ENCODE assay signal across 9 cellular contexts in genomic region chr9:83965350-83966208, GRCh38. TPM values are rescaled to one million over a fixed set of nuclear protein-coding genes. Genes with fewer than 3 reads are reported as not detected.
DNase-seq lines count a peak whose midpoint lies in the region; ATAC-seq, FAIRE-seq and TF ChIP-seq lines count a peak whose summit lies in the region.
"Had no signal": no experiment of that assay in that cellular context is flagged by ENCODE, and none has a peak within 500 bp of the region (broad histone marks: within the 10 kb centered on the region; RNA-seq: fewer than 3 reads in every experiment).

No MANE protein-coding gene starts in this region.

- no peak overlapping the region for H3K4me3 ChIP-seq in astrocyte (ENCODE audit: insufficient read depth, low read depth, low read length)

- H3K4me2 ChIP-seq in astrocyte (ENCODE audit: low read length), result no peak overlapping the region

- H3K27ac ChIP-seq in astrocyte (ENCODE audit: low read depth, low read length), result no peak overlapping the region

- no peak for TF ChIP-seq CTCF in astrocyte (IDR thresholded peaks at IDR 0.05; ENCODE audit: insufficient read depth, low read depth, low read length)
- no peak for TF ChIP-seq CTCF in neural crest cell (conservative IDR thresholded peaks at IDR 0.05)

- H3K4me1 Mint-ChIP-seq in astrocyte (ENCODE audit: low read depth, unreplicated experiment) (peaks cover 5% of the 10 kb centered on the region), neural crest cell (peaks cover 14% of the 10 kb centered on the region)

- H3K27me3 Mint-ChIP-seq in astrocyte (ENCODE audit: low read depth, unreplicated experiment), result no peaks in the 10 kb centered on the region
- H3K27me3 Mint-ChIP-seq in neural crest cell (ENCODE audit: low read depth), result peaks cover 5% of the 10 kb centered on the region

- no peak for FAIRE-seq in astrocyte (lab: Jason Lieb, UNC)
- FAIRE-seq: frontal cortex had no signal

- no peaks in the 10 kb centered on the region for H3K9me3 ChIP-seq in astrocyte (ENCODE audit: insufficient read depth, low read depth, low read length)

- H3K27me3 ChIP-seq in astrocyte (ENCODE audit: insufficient read depth, low read length), result no peaks in the 10 kb centered on the region

- H3K36me3 Mint-ChIP-seq in astrocyte (ENCODE audit: low read depth, unreplicated experiment), result peaks cover 11% of the 10 kb centered on the region
- peaks cover 19% of the 10 kb centered on the region for H3K36me3 Mint-ChIP-seq in neural crest cell (ENCODE audit: low read depth)

- H3K27ac Mint-ChIP-seq in astrocyte (ENCODE audit: unreplicated experiment) (peak overlapping the region; percentile 42), neural crest cell (ENCODE audit: unreplicated experiment) (no peak overlapping the region)

- H4K20me1 ChIP-seq in astrocyte (ENCODE audit: insufficient read depth, low read length), result peaks cover 51% of the 10 kb centered on the region

- peaks cover 10% of the 10 kb centered on the region for H3K79me2 ChIP-seq in astrocyte (ENCODE audit: insufficient read depth, low read length)

- no peak for ATAC-seq in HG03460 (IDR thresholded peaks at IDR 0.05; ENCODE audit: unreplicated experiment)

- H3K4me3 Mint-ChIP-seq in astrocyte (ENCODE audit: unreplicated experiment), result no peak overlapping the region
- H3K4me3 Mint-ChIP-seq in neural crest cell, result peak overlapping the region; percentile 27

- H3K9me3 Mint-ChIP-seq in astrocyte (ENCODE audit: unreplicated experiment), result no peaks in the 10 kb centered on the region
- H3K9me3 Mint-ChIP-seq in neural crest cell, result no peaks in the 10 kb centered on the region

- no peak overlapping the region for H3K9ac ChIP-seq in astrocyte (ENCODE audit: low read length)

- peak; percentile 31 for DNase-seq in NCI-H1092 treated with DMSO at 0.1 percent for 48 hours (lab: John Stamatoyannopoulos, UW)
- no peak for DNase-seq in NCI-H1092 (lab: John Stamatoyannopoulos, UW)
- DNase-seq in MV-4-11 (lab: John Stamatoyannopoulos, UW), result peak; percentile 41
- no peak for DNase-seq in astrocyte (ENCODE audit: low read depth)
- DNase-seq in neural crest cell (ENCODE audit: low read depth, low spot score), result no peak
- no peak for DNase-seq in activated CD8-positive, alpha-beta memory T cell treated with anti-CD3 and anti-CD28 coated beads, Interleukin-2, amount 50 U/mL, for 4 hours
- DNase-seq in foreskin melanocyte, result no peak

- peaks cover 32% of the 10 kb centered on the region for H3K36me3 ChIP-seq in astrocyte (ENCODE audit: insufficient read depth, low read length)

- no peak overlapping the region for H2AFZ ChIP-seq in astrocyte (ENCODE audit: low read depth, low read length)

- H3K4me1 ChIP-seq in astrocyte (ENCODE audit: insufficient read depth, low read length), result no peaks in the 10 kb centered on the region

RNA-seq across cellular contexts. Expression of gene HNRNPK, which starts 14.4 kb away (rescaled TPM):
- total RNA-seq in astrocyte (488 and 511 TPM in 2 replicates), neural crest cell (921 and 943 TPM in 2 replicates)

RNA-seq across cellular contexts. Expression of gene RMI1, which starts 15.0 kb away (rescaled TPM):
- total RNA-seq in astrocyte (6.3 and 6.5 TPM in 2 replicates), neural crest cell (37.3 and 37.6 TPM in 2 replicates)

RNA-seq across cellular contexts. Expression of gene KIF27, which starts 44.3 kb away (rescaled TPM):
- total RNA-seq in astrocyte (2.2 and 3.0 TPM in 2 replicates), neural crest cell (9.4 and 10.6 TPM in 2 replicates)

Comparison
In these comparisons a context has a peak if more than half of its experiments do, and no peak if none do; other contexts are left out.
1. DNase-seq: peak in NCI-H1092 treated with DMSO at 0.1 percent for 48 hours (single experiment) and MV-4-11 (single experiment); none in NCI-H1092 (single experiment), astrocyte (single experiment), neural crest cell (single experiment), activated CD8-positive, alpha-beta memory T cell treated with anti-CD3 and anti-CD28 coated beads, Interleukin-2, amount 50 U/mL, for 4 hours (single experiment) and foreskin melanocyte (single experiment).